ENCODE assay signal across 23 cellular contexts in the genomic region with DNA sequence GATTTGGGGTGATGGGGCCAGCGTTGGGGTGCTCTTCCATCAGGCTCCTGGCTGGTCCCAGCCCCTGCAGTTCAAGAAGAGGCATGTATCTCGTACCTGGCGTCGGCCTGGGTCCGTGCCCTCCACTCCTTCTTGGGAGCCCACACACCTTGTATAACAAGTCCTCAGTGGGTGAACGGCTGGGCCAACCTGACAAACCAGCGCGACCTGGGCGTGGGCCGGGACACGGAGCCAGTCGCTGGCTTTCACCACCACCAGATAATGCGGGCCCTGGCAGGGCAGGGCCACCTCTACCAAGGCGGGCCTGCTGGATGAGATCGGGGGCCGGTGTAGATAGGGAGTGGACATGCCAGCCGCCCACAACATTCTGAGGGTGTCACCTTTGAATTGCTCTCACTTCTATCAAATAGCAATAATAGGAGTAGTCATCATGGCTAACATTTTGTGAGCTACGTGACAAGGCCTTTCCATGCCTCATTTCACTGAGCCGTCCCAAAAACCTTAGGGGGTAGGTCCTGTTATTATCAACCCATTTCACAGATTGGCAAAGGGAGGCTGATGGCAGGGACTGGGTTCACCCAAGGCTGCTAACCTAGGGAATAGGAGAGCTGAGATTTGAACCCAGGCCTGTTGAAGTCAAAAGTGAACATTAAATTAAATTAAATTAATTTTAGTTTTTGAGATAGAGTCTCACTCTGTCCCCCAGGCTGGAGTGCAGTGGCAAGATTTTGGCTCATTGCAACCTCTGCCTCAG. TPM values are rescaled to one million over a fixed set of nuclear protein-coding genes. Genes with fewer than 3 reads are reported as not detected.
DNase-seq lines count a peak whose midpoint lies in the region; ATAC-seq, FAIRE-seq and TF ChIP-seq lines count a peak whose summit lies in the region.
"Had no signal": no experiment of that assay in that cellular context is flagged by ENCODE, and none has a peak within 500 bp of the region (broad histone marks: within the 10 kb centered on the region; RNA-seq: fewer than 3 reads in every experiment).

No MANE protein-coding gene starts in this region.

- ATAC-seq in K562 (no peak), HG03175 (IDR thresholded peaks at IDR 0.05; ENCODE audit: unreplicated experiment) (no peak)
- ATAC-seq: GM12878 had no signal

- H4K20me1 ChIP-seq in K562 (replicated peaks; ENCODE audit: control insufficient read depth, insufficient read depth, low read length) (0 out of 2 replicates have a peak, but pooled peaks cover 8% of the 10 kb centered on the region), Karpas-422 (ENCODE audit: insufficient read depth, low read depth, low read length) (no peaks in the 10 kb centered on the region)

- no peak overlapping the region for H4K5ac ChIP-seq in mesendoderm (ENCODE audit: low read length)

- TF ChIP-seq EP300 in K562 (IDR thresholded peaks at IDR 0.05; ENCODE audit: low read length) (no peak), suprapubic skin (IDR thresholded peaks at IDR 0.05) (no peak)

- no peak for TF ChIP-seq RAD21 in K562 (CRISPR knock-in tag; conservative IDR thresholded peaks at IDR 0.05 in 1 of 2, IDR thresholded peaks at IDR 0.05 in 1 of 2)

- no peaks in the 10 kb centered on the region for H3K9me2 ChIP-seq in Karpas-422 (replicated peaks; ENCODE audit: insufficient read depth, low read length)

- no peak overlapping the region for H3K27ac ChIP-seq in A673 (ENCODE audit: low read depth, low read length, poor library complexity, severe bottlenecking)
- H3K27ac ChIP-seq in K562 (ENCODE audit: extremely low read depth, low read depth, low read length), result no peak overlapping the region
- no peak overlapping the region for H3K27ac ChIP-seq in kidney (ENCODE audit: low read depth in 2 of 2, low read length in 2 of 2)
- peak overlapping the region; percentile 53 for H3K27ac ChIP-seq in suprapubic skin
- no peak overlapping the region for H3K27ac ChIP-seq in mesendoderm (ENCODE audit: low read depth, low read length)
- H3K27ac ChIP-seq in Karpas-422 (ENCODE audit: low read length), result no peak overlapping the region

- TF ChIP-seq POLR2A in K562 (conservative IDR thresholded peaks at IDR 0.05) (no peak), suprapubic skin (IDR thresholded peaks at IDR 0.05) (no peak)

- H3K79me2 ChIP-seq in K562 (ENCODE audit: control insufficient read depth, insufficient read depth, low read length), result no peaks in the 10 kb centered on the region
- H3K79me2 ChIP-seq in mesendoderm (ENCODE audit: control insufficient read depth, insufficient read depth, low read length), result no peaks in the 10 kb centered on the region
- no peaks in the 10 kb centered on the region for H3K79me2 ChIP-seq in Karpas-422 (ENCODE audit: low read length)

- H2AK5ac ChIP-seq in mesendoderm (ENCODE audit: low read length), result no peak overlapping the region

- no peak overlapping the region for H3K23ac ChIP-seq in mesendoderm (ENCODE audit: low read length)

- CTCF ChIA-PET in A673 (lab: Charles Lee), result no interaction called here
- CTCF ChIA-PET in K562 (lab: Yijun Ruan, JAX; ENCODE audit: low intra/inter-chr PET ratio), result no interaction called here

- intact Hi-C loops in A673 (cut with micrococcal nuclease; ENCODE audit: unreplicated experiment), result no loop called here
- intact Hi-C loops in K562 (cut with micrococcal nuclease), result no loop called here
- intact Hi-C loops in kidney (cut with DNase I), result no loop called here

- WGBS in K562 (ENCODE audit: insufficient coverage, low coverage, missing lambda C conversion rate), result 7% methylated on average over 19 of the region's 19 CpGs
- WGBS in suprapubic skin, result 69% methylated on average over 8 of the region's 19 CpGs
- WGBS in mesendoderm (ENCODE audit: extremely low coverage, insufficient coverage, low lambda C conversion rate), result no CpG with 5 or more reads among the region's 19 CpGs

- no peak overlapping the region for H4K8ac ChIP-seq in mesendoderm (ENCODE audit: low read depth, low read length)

- BruUV-seq in A673 (replicated peaks; lab: Mats Ljungman, UMichigan) (TSS peak; percentile 11), K562 (replicated peaks; lab: Mats Ljungman, UMichigan) (no TSS peak)

- H3K4me1 ChIP-seq in A673 (ENCODE audit: insufficient read depth, low read length, poor library complexity, severe bottlenecking) (peaks cover 18% of the 10 kb centered on the region), K562 (replicated peaks in 1 of 2; ENCODE audit: control insufficient read depth in 2 of 2, insufficient read depth in 2 of 2, low read length in 2 of 2) (peaks cover 0 to 15% of the 10 kb centered on the region in 2 experiments; a peak in 3 of 5 replicates), kidney (ENCODE audit: control insufficient read depth in 1 of 2, insufficient read depth in 1 of 2, low read depth in 1 of 2, low read length in 2 of 2) (no peaks in the 10 kb centered on the region), suprapubic skin (peaks cover 26% of the 10 kb centered on the region), mesendoderm (ENCODE audit: control insufficient read depth, low read depth, low read length) (no peaks in the 10 kb centered on the region), Karpas-422 (ENCODE audit: low read length) (no peaks in the 10 kb centered on the region)
- H3K4me1 ChIP-seq: BE2C had no signal

- no peak overlapping the region for H3K4ac ChIP-seq in mesendoderm (ENCODE audit: low read depth, low read length)

- H3K4me3 ChIP-seq in A673 (ENCODE audit: low read depth, low read length, poor library complexity, severe bottlenecking) (no peak overlapping the region), K562 (no peak overlapping the region), kidney (ENCODE audit: low read length in 2 of 2) (no peak overlapping the region), suprapubic skin (no peak overlapping the region), mesendoderm (ENCODE audit: low read length) (no peak overlapping the region), Karpas-422 (ENCODE audit: low read length) (no peak overlapping the region)
- H3K4me3 ChIP-seq: GM12878 had no signal

- POLR2A ChIA-PET in A673 (lab: Charles Lee; ENCODE audit: low non-redundant PET) (no interaction called here), K562 (lab: Yijun Ruan, JAX) (no interaction called here)

- FAIRE-seq in K562 (lab: Jason Lieb, UNC) (no peak), kidney (lab: Jason Lieb, UNC) (no peak)
- FAIRE-seq: GM12878, H1 had no signal

- peaks cover 8% of the 10 kb centered on the region for H3K36me3 ChIP-seq in A673 (ENCODE audit: insufficient read depth, low read length, poor library complexity, severe bottlenecking)
- no peaks in the 10 kb centered on the region for H3K36me3 ChIP-seq in K562 (ENCODE audit: control insufficient read depth, insufficient read depth, low read length)
- no peaks in the 10 kb centered on the region for H3K36me3 ChIP-seq in kidney (ENCODE audit: control insufficient read depth in 1 of 2, insufficient read depth in 2 of 2, low read length in 2 of 2)
- H3K36me3 ChIP-seq in suprapubic skin, result no peaks in the 10 kb centered on the region
- no peaks in the 10 kb centered on the region for H3K36me3 ChIP-seq in mesendoderm (ENCODE audit: control insufficient read depth, insufficient read depth, low read length)
- no peaks in the 10 kb centered on the region for H3K36me3 ChIP-seq in Karpas-422 (ENCODE audit: insufficient read depth, low read length)
- H3K36me3 ChIP-seq: BE2C had no signal

- H2BK15ac ChIP-seq in mesendoderm (replicated peaks; ENCODE audit: low read depth), result no peak overlapping the region

- no peak overlapping the region for H2AFZ ChIP-seq in K562 (ENCODE audit: low read depth, low read length)
- no peak overlapping the region for H2AFZ ChIP-seq in Karpas-422 (ENCODE audit: low read length)

- no peak overlapping the region for H3K18ac ChIP-seq in mesendoderm (ENCODE audit: low read length)

- DNase-seq in A673 (ENCODE audit: low spot score) (no peak), K562 (ENCODE audit: extremely low read depth in 1 of 4, low spot score in 3 of 4) (no peak), kidney (peak; percentile 59), suprapubic skin (ENCODE audit: low spot score in 2 of 2) (no peak), mesendoderm (no peak), Karpas-422 (no peak)
- DNase-seq: ACHN; BE2C; C1 segment of cervical spinal cord; CD4-positive, CD25-positive, alpha-beta regulatory T cell; CD8-positive, alpha-beta memory T cell; COR-L47; DMS 273 treated with DMSO at 0.1 percent for 48 hours; DMS53; DND-41; EL; H9 had no signal

- no peaks in the 10 kb centered on the region for H3K9me1 ChIP-seq in K562 (ENCODE audit: control insufficient read depth, insufficient read depth, low read length)

- H3K79me1 ChIP-seq in mesendoderm (ENCODE audit: low read length), result no peaks in the 10 kb centered on the region

- no peak overlapping the region for H3K9ac ChIP-seq in K562 (ENCODE audit: insufficient read depth in 1 of 2, low read depth in 2 of 2, low read length in 2 of 2)
- no peak overlapping the region for H3K9ac ChIP-seq in kidney (ENCODE audit: low read length in 2 of 2)
- no peak overlapping the region for H3K9ac ChIP-seq in mesendoderm (ENCODE audit: low read length)
- no peak overlapping the region for H3K9ac ChIP-seq in Karpas-422 (ENCODE audit: low read length)

- H2BK5ac ChIP-seq in mesendoderm (ENCODE audit: low read length), result no peak overlapping the region

- H3K27me3 ChIP-seq in A673 (replicated peaks; ENCODE audit: insufficient read depth, low read depth, low read length, poor library complexity) (no peaks in the 10 kb centered on the region), K562 (ENCODE audit: control insufficient read depth in 2 of 2, insufficient read depth in 2 of 2, low read length in 2 of 2) (peaks cover 7 to 46% of the 10 kb centered on the region in 2 experiments; a peak in 4 of 5 replicates), suprapubic skin (peaks cover 33% of the 10 kb centered on the region), mesendoderm (ENCODE audit: insufficient read depth, low read length, poor library complexity) (no peaks in the 10 kb centered on the region), Karpas-422 (ENCODE audit: low read length) (no peaks in the 10 kb centered on the region)

- no peak overlapping the region for H3K56ac ChIP-seq in mesendoderm (ENCODE audit: low read length)

- in situ Hi-C loops in K562 (cut with MboI), result no loop called here

- H3K4me2 ChIP-seq in K562 (ENCODE audit: insufficient read depth, low read length), result no peak overlapping the region
- H3K4me2 ChIP-seq in mesendoderm (ENCODE audit: low read length), result no peak overlapping the region
- no peak overlapping the region for H3K4me2 ChIP-seq in Karpas-422 (ENCODE audit: low read depth, low read length, poor library complexity, severe bottlenecking)

- H3K9me3 ChIP-seq in A673 (ENCODE audit: low read depth, low read length, poor library complexity, severe bottlenecking) (peaks cover 10% of the 10 kb centered on the region), K562 (replicated peaks; ENCODE audit: control insufficient read depth, insufficient read depth, low read depth, low read length) (0 out of 2 replicates have a peak, but pooled peaks cover 3% of the 10 kb centered on the region), kidney (ENCODE audit: control insufficient read depth in 1 of 2, low read length in 2 of 2) (no peaks in the 10 kb centered on the region), suprapubic skin (no peaks in the 10 kb centered on the region), Karpas-422 (ENCODE audit: low read length) (peaks cover 4% of the 10 kb centered on the region; the same call in 1 of the 2 replicates)
- H3K9me3 ChIP-seq: BE2C had no signal

- H2BK120ac ChIP-seq in mesendoderm (ENCODE audit: low read depth, low read length), result no peak overlapping the region

- TF ChIP-seq CTCF in A673 (conservative IDR thresholded peaks at IDR 0.05; ENCODE audit: low read depth, low read length) (no peak), K562 (IDR thresholded peaks at IDR 0.05 in 2 of 3, conservative IDR thresholded peaks at IDR 0.05 in 1 of 3; ENCODE audit: insufficient read depth in 2 of 3, low read depth in 1 of 3, low read length in 3 of 3) (no peak), kidney (IDR thresholded peaks at IDR 0.05; ENCODE audit: borderline replicate concordance, extremely low read depth, insufficient read depth) (no peak), suprapubic skin (IDR thresholded peaks at IDR 0.05) (no peak)

RNA-seq across cellular contexts. Expression of gene CYP4F22, which starts 3.5 kb away (rescaled TPM):
- 78.3 and 79.7 TPM in 2 replicates for total RNA-seq in A673 (2021)
- total RNA-seq in K562 (2011; cell fraction: chromatin; rRNA removed; ENCODE audit: low replicate concordance), result not detected in 2 replicates
- total RNA-seq in K562 (2011; cell fraction: nucleolus; rRNA removed), result not detected in 2 replicates
- total RNA-seq in K562 (2011; cell fraction: nucleoplasm; rRNA removed), result not detected in 2 replicates
- total RNA-seq in K562 (2014; rRNA removed), result not detected in 2 replicates
- not detected in 2 replicates for total RNA-seq in K562 (2014; rRNA removed; fragmentation: Illumina TruSeq; extraction: Trizol)
- not detected in 2 replicates for total RNA-seq in K562 (2015; rRNA removed; fragmentation: Illumina TruSeq; extraction: Trizol)
- not detected in 2 replicates for total RNA-seq in K562 (2021)
- polyA plus RNA-seq in K562 (2011; rRNA removed), result not detected in 2 replicates
- polyA plus RNA-seq in K562 (2011; cell fraction: cytosol; rRNA removed), result not detected in 2 replicates
- not detected in 2 replicates for polyA plus RNA-seq in K562 (2011; cell fraction: nucleus; rRNA removed)
- not detected in 2 replicates for polyA plus RNA-seq in K562 (2012)
- not detected in 2 replicates for polyA plus RNA-seq in K562 (2014; fragmentation: Illumina TruSeq; extraction: Trizol)
- polyA plus RNA-seq in K562 (2014; fragmentation: Nextera tagmentation; extraction: Ambion mirVana), result not detected
- not detected in 2 replicates for polyA plus RNA-seq in K562 (2014; rRNA removed)
- not detected in 2 replicates for polyA minus RNA-seq in K562 (2011; rRNA and poly(A)+ RNA removed)
- not detected in 2 replicates for polyA minus RNA-seq in K562 (2011; cell fraction: cytosol; rRNA and poly(A)+ RNA removed)
- not detected in 2 replicates for polyA minus RNA-seq in K562 (2011; cell fraction: nucleus; rRNA and poly(A)+ RNA removed)
- total RNA-seq in kidney, result 0.09 TPM
- not detected for polyA plus RNA-seq in kidney (ENCODE audit: insufficient read depth, low read depth, low replicate concordance)
- 10 to 100 TPM; 26.0 to 77.7 (median 55.5) TPM for total RNA-seq in suprapubic skin
- 0.10 TPM for polyA plus RNA-seq in mesendoderm (2013, experiment 1 of 2)
- 0.11 TPM for polyA plus RNA-seq in mesendoderm (2013, experiment 2 of 2)
- total RNA-seq in Karpas-422 (2014; rRNA removed; shearing (Covaris generic); ENCODE audit: low replicate concordance), result not detected in 2 replicates
- total RNA-seq: A172; CD4-positive, CD25-positive, alpha-beta regulatory T cell; GM12878; H1; H9; HT-29 had no signal
- polyA plus RNA-seq: GM12878, H1 had no signal

RNA-seq across cellular contexts. Expression of gene PGLYRP2, which starts 32.5 kb away (rescaled TPM):
- total RNA-seq in A673 (2021), result 3.5 and 4.7 TPM in 2 replicates
- total RNA-seq in K562 (2011; cell fraction: chromatin; rRNA removed; ENCODE audit: low replicate concordance), result not detected in 2 replicates
- not detected in 2 replicates for total RNA-seq in K562 (2011; cell fraction: nucleolus; rRNA removed)
- not detected in 2 replicates for total RNA-seq in K562 (2011; cell fraction: nucleoplasm; rRNA removed)
- not detected in 2 replicates for total RNA-seq in K562 (2014; rRNA removed)
- not detected in 2 replicates for total RNA-seq in K562 (2014; rRNA removed; fragmentation: Illumina TruSeq; extraction: Trizol)
- total RNA-seq in K562 (2015; rRNA removed; fragmentation: Illumina TruSeq; extraction: Trizol), result not detected in 2 replicates
- total RNA-seq in K562 (2021), result not detected in 2 replicates
- polyA plus RNA-seq in K562 (2011; rRNA removed), result not detected in 2 replicates
- polyA plus RNA-seq in K562 (2011; cell fraction: cytosol; rRNA removed), result not detected in 2 replicates
- not detected in 2 replicates for polyA plus RNA-seq in K562 (2011; cell fraction: nucleus; rRNA removed)
- not detected in 2 replicates for polyA plus RNA-seq in K562 (2012)
- not detected in 2 replicates for polyA plus RNA-seq in K562 (2014; fragmentation: Illumina TruSeq; extraction: Trizol)
- polyA plus RNA-seq in K562 (2014; fragmentation: Nextera tagmentation; extraction: Ambion mirVana), result not detected
- polyA plus RNA-seq in K562 (2014; rRNA removed), result not detected in 2 replicates
- polyA minus RNA-seq in K562 (2011; rRNA and poly(A)+ RNA removed), result not detected in 2 replicates
- polyA minus RNA-seq in K562 (2011; cell fraction: cytosol; rRNA and poly(A)+ RNA removed), result not detected in 2 replicates
- not detected in 2 replicates for polyA minus RNA-seq in K562 (2011; cell fraction: nucleus; rRNA and poly(A)+ RNA removed)
- total RNA-seq in kidney, result not detected
- polyA plus RNA-seq in kidney (ENCODE audit: insufficient read depth, low read depth, low replicate concordance), result not detected
- under 1 TPM in 1 of 4 donors, not detected in 3; 0.21 TPM for total RNA-seq in suprapubic skin
- not detected for polyA plus RNA-seq in mesendoderm (2013, experiment 1 of 2)
- polyA plus RNA-seq in mesendoderm (2013, experiment 2 of 2), result not detected
- total RNA-seq in Karpas-422 (2014; rRNA removed; shearing (Covaris generic); ENCODE audit: low replicate concordance), result not detected in 2 replicates
- total RNA-seq: A172; CD4-positive, CD25-positive, alpha-beta regulatory T cell; G401; H1; H9; HT-29 had no signal
- polyA plus RNA-seq: H1 had no signal

RNA-seq across cellular contexts. Expression of gene RASAL3, which starts 47.5 kb away (rescaled TPM):
- total RNA-seq in A673 (2021) (1.1 TPM in 2 replicates), K562 (2014; rRNA removed) (0.04 TPM in 1 of 2 replicates, not detected in the other), K562 (2014; rRNA removed; fragmentation: Illumina TruSeq; extraction: Trizol) (not detected in 2 replicates), K562 (2015; rRNA removed; fragmentation: Illumina TruSeq; extraction: Trizol) (not detected in 2 replicates), K562 (2021) (0.44 and 0.87 TPM in 2 replicates), kidney (12.1 TPM), suprapubic skin (1 to 10 TPM in 2 of 4 donors, under 1 TPM in 2; 0.70 to 2.4 (median 1.0) TPM)
- 0.35 TPM in 1 of 2 replicates, not detected in the other for total RNA-seq in K562 (2011; cell fraction: chromatin; rRNA removed; ENCODE audit: low replicate concordance)
- total RNA-seq in K562 (2011; cell fraction: nucleolus; rRNA removed), result 0.13 TPM in 1 of 2 replicates, not detected in the other
- total RNA-seq in K562 (2011; cell fraction: nucleoplasm; rRNA removed), result 2.5 TPM in 1 of 2 replicates, not detected in the other
- polyA plus RNA-seq in K562 (2011; rRNA removed) (not detected in 2 replicates), K562 (2014; fragmentation: Illumina TruSeq; extraction: Trizol) (not detected in 2 replicates), K562 (2014; fragmentation: Nextera tagmentation; extraction: Ambion mirVana) (not detected), K562 (2014; rRNA removed) (0.07 TPM in 1 of 2 replicates, not detected in the other), kidney (ENCODE audit: insufficient read depth, low read depth, low replicate concordance) (1.5 TPM)
- 0.01 TPM in 1 of 2 replicates, not detected in the other for polyA plus RNA-seq in K562 (2011; cell fraction: cytosol; rRNA removed)
- polyA plus RNA-seq in K562 (2011; cell fraction: nucleus; rRNA removed), result 0.04 and 0.16 TPM in 2 replicates
- polyA plus RNA-seq in K562 (2012), result 0.08 and 0.16 TPM in 2 replicates
- polyA minus RNA-seq in K562 (2011; rRNA and poly(A)+ RNA removed), result not detected in 2 replicates
- polyA minus RNA-seq in K562 (2011; cell fraction: cytosol; rRNA and poly(A)+ RNA removed), result not detected in 2 replicates
- polyA minus RNA-seq in K562 (2011; cell fraction: nucleus; rRNA and poly(A)+ RNA removed), result not detected in 2 replicates
- 0.13 TPM for polyA plus RNA-seq in mesendoderm (2013, experiment 1 of 2)
- polyA plus RNA-seq in mesendoderm (2013, experiment 2 of 2), result 0.20 TPM
- total RNA-seq in Karpas-422 (2014; rRNA removed; shearing (Covaris generic); ENCODE audit: low replicate concordance), result 4.0 and 27.1 TPM in 2 replicates
- total RNA-seq: A172, G401, HT-29 had no signal

Comparison
In these comparisons a context has a peak if more than half of its experiments do, and no peak if none do; other contexts are left out.
1. RNA of gene CYP4F22, which starts 3.5 kb away (total RNA-seq): 78.3 to 79.7 TPM in A673 and 26.0 to 77.7 TPM in suprapubic skin; 0.09 TPM in kidney (single experiment), not detected in K562 and not detected in Karpas-422; every median in the first group is over 10 times any median in the second.